ENCODE assay signal across 2 cellular contexts in genomic region chr18:47261902-47262301, GRCh38.
TF ChIP-seq lines count a peak whose summit lies in the region.

No MANE protein-coding gene starts in this region.

TF ChIP-seq in H1, 55 proteins besides CTCF, POLR2A, EP300 and RAD21:
- TF ChIP-seq JUND (IDR thresholded peaks at IDR 0.05; ENCODE audit: low read length) (no peak), KDM5A (IDR thresholded peaks at IDR 0.05; ENCODE audit: low read length) (no peak), MAFK (IDR thresholded peaks at IDR 0.05; ENCODE audit: low read depth, low read length) (no peak), CHD1 (IDR thresholded peaks at IDR 0.05; ENCODE audit: low read depth, low read length) (no peak), SIX5 (IDR thresholded peaks at IDR 0.05; ENCODE audit: low read depth, low read length) (no peak), BCL11A (IDR thresholded peaks at IDR 0.05; ENCODE audit: low read depth in 2 of 2, low read length in 2 of 2) (no peak), GTF2F1 (IDR thresholded peaks at IDR 0.05; ENCODE audit: borderline replicate concordance, low read depth, low read length) (no peak), SP2 (IDR thresholded peaks at IDR 0.05; ENCODE audit: low read length) (no peak), EGR1 (IDR thresholded peaks at IDR 0.05; ENCODE audit: borderline replicate concordance, low read depth, low read length) (no peak), CTBP2 (IDR thresholded peaks at IDR 0.05; ENCODE audit: borderline replicate concordance, insufficient read depth, insufficient read length, low read length) (no peak), ATF2 (IDR thresholded peaks at IDR 0.05; ENCODE audit: low read length) (no peak), SAP30 (IDR thresholded peaks at IDR 0.05; ENCODE audit: insufficient read depth, insufficient replicate concordance, low read length) (no peak), RXRA (IDR thresholded peaks at IDR 0.05; ENCODE audit: insufficient read depth, low read depth, low read length) (no peak), CHD2 (IDR thresholded peaks at IDR 0.05; ENCODE audit: low read length) (no peak), YY1 (IDR thresholded peaks at IDR 0.05; ENCODE audit: low read depth, low read length) (no peak)

TF ChIP-seq in neural cell, 6 proteins besides CTCF, POLR2A, EP300 and RAD21:
- TF ChIP-seq MXI1 (conservative IDR thresholded peaks at IDR 0.05; ENCODE audit: poor library complexity, severe bottlenecking) (no peak), EZH2 (IDR thresholded peaks at IDR 0.05; ENCODE audit: borderline replicate concordance, insufficient read depth, low read length, poor library complexity, severe bottlenecking) (peak; percentile 48)
